18 cellular contexts compared by ENCODE assay signal in the genomic region with DNA sequence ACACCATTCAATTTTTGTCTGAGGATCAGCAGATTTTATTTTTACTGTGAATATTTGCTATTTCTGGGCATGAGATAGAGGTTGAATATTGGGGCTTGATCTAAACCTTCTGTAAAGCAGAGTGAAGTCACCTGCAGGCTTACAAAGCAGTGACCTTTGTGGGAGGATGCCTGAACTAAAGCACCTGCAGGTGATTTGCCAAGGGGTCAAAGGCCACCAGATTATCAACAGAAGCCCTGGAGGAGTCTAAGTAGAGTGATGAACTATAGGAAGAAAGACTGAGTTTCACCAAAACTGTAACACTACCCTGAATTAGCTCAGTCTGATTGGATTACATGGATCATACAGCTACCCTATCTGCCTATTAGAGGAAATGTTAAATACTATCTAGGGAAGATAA.
DNase-seq lines count a peak whose midpoint lies in the region; ATAC-seq, FAIRE-seq and TF ChIP-seq lines count a peak whose summit lies in the region.
"Had no signal": no experiment of that assay in that cellular context is flagged by ENCODE, and none has a peak within 500 bp of the region (broad histone marks: within the 10 kb centered on the region; RNA-seq: fewer than 3 reads in every experiment).

No MANE protein-coding gene starts in this region.

- H3K4me3 ChIP-seq in colonic mucosa, result no peak overlapping the region
- no peak overlapping the region for H3K4me3 ChIP-seq in pancreas
- H3K4me3 ChIP-seq: BLaER1 treated with 17β-estradiol and CSF1 and Interleukin-3, amounts not matched to agents 10 nM and 100 nM; K562 had no signal

- intact Hi-C loops in colonic mucosa (cut with DNase I), result no loop called here
- intact Hi-C loops in pancreas (cut with DNase I), result no loop called here

- peak in 3 of 4 donors; percentile 9 to 55 (median 46) for ATAC-seq in pancreas
- ATAC-seq in HG03175 (IDR thresholded peaks at IDR 0.05; ENCODE audit: unreplicated experiment), result no peak
- ATAC-seq: CD8-positive, alpha-beta T cell; K562 had no signal

- no peaks in the 10 kb centered on the region for H3K27me3 ChIP-seq in colonic mucosa
- no peaks in the 10 kb centered on the region for H3K27me3 ChIP-seq in pancreas
- H3K27me3 ChIP-seq: BLaER1 treated with 17β-estradiol and CSF1 and Interleukin-3, amounts not matched to agents 10 nM and 100 nM had no signal

- no peak for FAIRE-seq in pancreas (lab: Jason Lieb, UNC)
- FAIRE-seq: GM12892, GM18507, H1, K562 had no signal

- H3K9me3 ChIP-seq in colonic mucosa, result no peaks in the 10 kb centered on the region
- H3K9me3 ChIP-seq in pancreas, result no peaks in the 10 kb centered on the region
- H3K9me3 ChIP-seq: BLaER1 treated with 17β-estradiol and CSF1 and Interleukin-3, amounts not matched to agents 10 nM and 100 nM had no signal

- TF ChIP-seq CTCF in colonic mucosa (IDR thresholded peaks at IDR 0.05) (no peak), pancreas (IDR thresholded peaks at IDR 0.05) (no peak)

- H3K9ac ChIP-seq in colonic mucosa (ENCODE audit: low read depth in 2 of 2, low read length in 2 of 2), result no peak overlapping the region
- H3K9ac ChIP-seq: BLaER1 treated with 17β-estradiol and CSF1 and Interleukin-3, amounts not matched to agents 10 nM and 100 nM had no signal

- H3K27ac ChIP-seq in colonic mucosa, result no peak overlapping the region
- H3K27ac ChIP-seq in pancreas, result no peak overlapping the region
- H3K27ac ChIP-seq: BLaER1 treated with 17β-estradiol and CSF1 and Interleukin-3, amounts not matched to agents 10 nM and 100 nM had no signal

- H3K4me1 ChIP-seq in colonic mucosa (peaks cover 4% of the 10 kb centered on the region), pancreas (peaks cover 0 to 14% (median 9%) of the 10 kb centered on the region in 3 donors)
- H3K4me1 ChIP-seq: BLaER1 treated with 17β-estradiol and CSF1 and Interleukin-3, amounts not matched to agents 10 nM and 100 nM had no signal

- H3K36me3 ChIP-seq in colonic mucosa (no peaks in the 10 kb centered on the region), pancreas (no peaks in the 10 kb centered on the region)
- H3K36me3 ChIP-seq: BLaER1 treated with 17β-estradiol and CSF1 and Interleukin-3, amounts not matched to agents 10 nM and 100 nM had no signal

- DNase-seq in NCI-H82 (lab: John Stamatoyannopoulos, UW), result peak; percentile 6
- DNase-seq in NCI-H82 treated with DMSO at 0.1 percent for 48 hours (lab: John Stamatoyannopoulos, UW; ENCODE audit: unreplicated experiment), result no peak
- DNase-seq in HuH-7.5 (ENCODE audit: low spot score), result peak; percentile 18
- peak; percentile 24 for DNase-seq in colonic mucosa
- peak in 1 of 6 donors; percentile 13 for DNase-seq in pancreas
- DNase-seq in NCI-H510A treated with DMSO at 0.1 percent for 48 hours (lab: John Stamatoyannopoulos, UW), result no peak
- DNase-seq: CD8-positive, alpha-beta T cell; DMS 273 treated with DMSO at 0.1 percent for 48 hours; DMS79; GDM1; H9; IMR-90 had no signal

Comparison
In these comparisons a context has a peak if more than half of its experiments do, and no peak if none do; other contexts are left out.
1. DNase-seq: peak in NCI-H82 (single experiment), HuH-7.5 (single experiment) and colonic mucosa (single experiment); none in NCI-H82 treated with DMSO at 0.1 percent for 48 hours (single experiment) and NCI-H510A treated with DMSO at 0.1 percent for 48 hours (single experiment).